Comparison of ENCODE assay signal across 15 cellular contexts in genomic region chr12:110109837-110110535, GRCh38. TPM values are rescaled to one million over a fixed set of nuclear protein-coding genes. Genes with fewer than 3 reads are reported as not detected.
DNase-seq lines count a peak whose midpoint lies in the region; ATAC-seq and TF ChIP-seq lines count a peak whose summit lies in the region.
"Had no signal": no experiment of that assay in that cellular context is flagged by ENCODE, and none has a peak within 500 bp of the region (broad histone marks: within the 10 kb centered on the region; RNA-seq: fewer than 3 reads in every experiment).

No MANE protein-coding gene starts in this region.

- DNase-seq in AG04450 (ENCODE audit: low read depth, low spot score) (no peak), ascending aorta (ENCODE audit: low spot score in 2 of 2) (peak in 1 of 2 donors; percentile 28), gastrocnemius medialis (no peak), epidermal melanocyte (ENCODE audit: insufficient read length, low spot score) (no peak), immature natural killer cell (no peak), GM19240 (ENCODE audit: insufficient read length, low spot score) (no peak)
- no peak for DNase-seq in CD4-positive, alpha-beta T cell
- DNase-seq: activated CD4-positive, CD25-positive, alpha-beta regulatory T cell treated with anti-CD3 and anti-CD28 coated beads, Interleukin-2, amount 50 U/mL, for 72 hours; activated naive CD8-positive, alpha-beta T cell treated with anti-CD3 and anti-CD28 coated beads, Interleukin-2, amount 50 U/mL, for 24 hours; activated T-cell treated with anti-CD3 and anti-CD28 coated beads for 4 hours; AML-193; hippocampal formation; NCI-H1694 treated with DMSO at 0.1 percent for 48 hours had no signal

- H3K9me3 ChIP-seq in AG04450 (ENCODE audit: control insufficient read depth, insufficient read depth, low read length) (peaks cover 10% of the 10 kb centered on the region; the same call in 1 of the 2 replicates), ascending aorta (no peaks in the 10 kb centered on the region), gastrocnemius medialis (no peaks in the 10 kb centered on the region)
- H3K9me3 ChIP-seq in CD4-positive, alpha-beta T cell (ENCODE audit: control insufficient read depth, low read length), result no peaks in the 10 kb centered on the region

- H3K9me3 Mint-ChIP-seq in immature natural killer cell, result no peaks in the 10 kb centered on the region
- no peaks in the 10 kb centered on the region for H3K9me3 Mint-ChIP-seq in CD4-positive, alpha-beta T cell
- H3K9me3 Mint-ChIP-seq: activated naive CD8-positive, alpha-beta T cell treated with anti-CD3 and anti-CD28 coated beads, Interleukin-2, amount 50 U/mL, for 24 hours; mesothelial cell of epicardium had no signal

- H3K4me1 Mint-ChIP-seq in immature natural killer cell, result no peaks in the 10 kb centered on the region
- no peaks in the 10 kb centered on the region for H3K4me1 Mint-ChIP-seq in CD4-positive, alpha-beta T cell (ENCODE audit: low read depth)
- H3K4me1 Mint-ChIP-seq: activated naive CD8-positive, alpha-beta T cell treated with anti-CD3 and anti-CD28 coated beads, Interleukin-2, amount 50 U/mL, for 24 hours had no signal

- H3K4me3 Mint-ChIP-seq in immature natural killer cell, result no peak overlapping the region
- no peak overlapping the region for H3K4me3 Mint-ChIP-seq in CD4-positive, alpha-beta T cell
- H3K4me3 Mint-ChIP-seq: activated naive CD8-positive, alpha-beta T cell treated with anti-CD3 and anti-CD28 coated beads, Interleukin-2, amount 50 U/mL, for 24 hours had no signal

- H3K27ac Mint-ChIP-seq in immature natural killer cell, result no peak overlapping the region
- H3K27ac Mint-ChIP-seq in CD4-positive, alpha-beta T cell, result no peak overlapping the region
- H3K27ac Mint-ChIP-seq: activated naive CD8-positive, alpha-beta T cell treated with anti-CD3 and anti-CD28 coated beads, Interleukin-2, amount 50 U/mL, for 24 hours had no signal

- intact Hi-C loops in ascending aorta (cut with DNase I), result loop anchor here (1.0 to 10.0 kb wide), 4 partner anchors 14 to 475 kb away; partner anchors contain the start of genes IFT81 and PPTC7
- intact Hi-C loops in gastrocnemius medialis (cut with DNase I; ENCODE audit: low total_unique reads), result loop anchor here (1.0 to 10.0 kb wide), 5 partner anchors 61 to 475 kb away; partner anchors contain the start of gene PPTC7
- intact Hi-C loops in CD4-positive, alpha-beta T cell (cut with DNase I, micrococcal nuclease), result no loop called here

- ATAC-seq in gastrocnemius medialis, result no peak
- no peak for ATAC-seq in CD4-positive, alpha-beta T cell (ENCODE audit: poor library complexity)
- ATAC-seq: activated naive CD8-positive, alpha-beta T cell treated with anti-CD3 and anti-CD28 coated beads, Interleukin-2, amount 50 U/mL, for 24 hours had no signal

- CTCF ChIA-PET in AG04450 (lab: Charles Lee), result interaction anchor here (0.8 kb wide), 1 partner anchor 321 kb away, joined by 3 read pairs; no protein-coding TSS in a partner anchor
- CTCF ChIA-PET in CD4-positive, alpha-beta T cell (lab: Charles Lee), result interaction anchor here (0.6 kb wide), 1 partner anchor 36 kb away, joined by 3 read pairs; no protein-coding TSS in a partner anchor

- H3K4me3 ChIP-seq in AG04450 (ENCODE audit: low read depth, low read length), result peak overlapping the region; percentile 37; the same call in 1 of the 2 replicates
- H3K4me3 ChIP-seq in ascending aorta, result peak overlapping the region in 1 of 2 donors; percentile 27
- peak overlapping the region; percentile 28 to 34 (median 33) for H3K4me3 ChIP-seq in gastrocnemius medialis

- no peaks in the 10 kb centered on the region for H3K27me3 ChIP-seq in AG04450 (ENCODE audit: control insufficient read depth, insufficient read depth, low read length)
- no peaks in the 10 kb centered on the region for H3K27me3 ChIP-seq in ascending aorta
- no peaks in the 10 kb centered on the region for H3K27me3 ChIP-seq in layer of hippocampus (ENCODE audit: control insufficient read depth, insufficient read depth, low read length)
- H3K27me3 ChIP-seq in gastrocnemius medialis, result no peaks in the 10 kb centered on the region
- H3K27me3 ChIP-seq in CD4-positive, alpha-beta T cell (ENCODE audit: control insufficient read depth, insufficient read depth, low read length), result no peaks in the 10 kb centered on the region

- H3K36me3 ChIP-seq in ascending aorta (no peaks in the 10 kb centered on the region), gastrocnemius medialis (no peaks in the 10 kb centered on the region)

- POLR2A ChIA-PET in AG04450 (lab: Yijun Ruan, JAX), result interaction anchor here (0.6 kb wide), 1 partner anchor 16 kb away, joined by 11 read pairs; no protein-coding TSS in a partner anchor
- POLR2A ChIA-PET in CD4-positive, alpha-beta T cell (lab: Charles Lee), result no interaction called here

- H3K4me1 ChIP-seq in ascending aorta, result peaks cover 17 to 69% of the 10 kb centered on the region in 2 donors
- peaks cover 17 to 25% of the 10 kb centered on the region in 2 donors for H3K4me1 ChIP-seq in gastrocnemius medialis

- no peak for TF ChIP-seq POLR2A in gastrocnemius medialis (IDR thresholded peaks at IDR 0.05)

- H3K27me3 Mint-ChIP-seq in immature natural killer cell (ENCODE audit: low read depth in 3 of 3), result peaks cover 3 to 11% (median 6%) of the 10 kb centered on the region in 3 donors
- H3K27me3 Mint-ChIP-seq in CD4-positive, alpha-beta T cell, result peaks cover 9% of the 10 kb centered on the region
- H3K27me3 Mint-ChIP-seq: activated naive CD8-positive, alpha-beta T cell treated with anti-CD3 and anti-CD28 coated beads, Interleukin-2, amount 50 U/mL, for 24 hours had no signal

- H3K27ac ChIP-seq in AG04450 (ENCODE audit: low read depth, low read length) (peak overlapping the region; percentile 98), ascending aorta (peak overlapping the region; percentile 91 to 92), layer of hippocampus (ENCODE audit: low read depth, low read length) (peak overlapping the region; percentile 53), gastrocnemius medialis (peak overlapping the region; percentile 90 to 98 (median 94))
- no peak overlapping the region for H3K27ac ChIP-seq in CD4-positive, alpha-beta T cell (ENCODE audit: low read depth, low read length)

- in situ Hi-C loops in gastrocnemius medialis (cut with MboI; ENCODE audit: low sequenced_read_pairs in 4 of 4), result loop anchor here in 1 of 4 donors (10.0 kb wide), 1 partner anchor 115 kb away; no protein-coding TSS in a partner anchor

- TF ChIP-seq CTCF in AG04450 (IDR thresholded peaks at IDR 0.05; ENCODE audit: low read depth, low read length), result no peak
- no peak for TF ChIP-seq CTCF in ascending aorta (IDR thresholded peaks at IDR 0.05)
- no peak for TF ChIP-seq CTCF in gastrocnemius medialis (IDR thresholded peaks at IDR 0.05 in 4 of 5, conservative IDR thresholded peaks at IDR 0.05 in 1 of 5)
- no peak for TF ChIP-seq CTCF in CD4-positive, alpha-beta T cell (IDR thresholded peaks at IDR 0.05)

- H3K36me3 Mint-ChIP-seq in immature natural killer cell, result no peaks in the 10 kb centered on the region
- H3K36me3 Mint-ChIP-seq in CD4-positive, alpha-beta T cell (ENCODE audit: low read depth), result no peaks in the 10 kb centered on the region
- H3K36me3 Mint-ChIP-seq: mesothelial cell of epicardium had no signal

RNA-seq across cellular contexts. Expression of gene IFT81, which starts 14.2 kb away (rescaled TPM):
- polyA plus RNA-seq in AG04450 (2011; rRNA removed) (13.3 and 22.1 TPM in 2 replicates), immature natural killer cell (under 1 TPM in 2 of 3 donors, not detected in 1; 0.54 TPM)
- polyA minus RNA-seq in AG04450 (2011; rRNA and poly(A)+ RNA removed), result 3.9 and 8.8 TPM in 2 replicates
- total RNA-seq in ascending aorta (12.0 TPM), gastrocnemius medialis (1 to 10 TPM; 3.3 to 4.5 (median 3.7) TPM)
- total RNA-seq in CD4-positive, alpha-beta T cell, result 1 to 10 TPM in 1 of 2 experiments, under 1 TPM in 1; 0.41 to 1.1 TPM

Comparison
In these comparisons a context has a peak if more than half of its experiments do, and no peak if none do; other contexts are left out.
1. intact Hi-C loops: an anchor here in ascending aorta (1.0 to 10.0 kb wide) and gastrocnemius medialis (1.0 to 10.0 kb wide); none called in CD4-positive, alpha-beta T cell.